Comparison of ENCODE assay signal across 1 cellular context in the genomic region with DNA sequence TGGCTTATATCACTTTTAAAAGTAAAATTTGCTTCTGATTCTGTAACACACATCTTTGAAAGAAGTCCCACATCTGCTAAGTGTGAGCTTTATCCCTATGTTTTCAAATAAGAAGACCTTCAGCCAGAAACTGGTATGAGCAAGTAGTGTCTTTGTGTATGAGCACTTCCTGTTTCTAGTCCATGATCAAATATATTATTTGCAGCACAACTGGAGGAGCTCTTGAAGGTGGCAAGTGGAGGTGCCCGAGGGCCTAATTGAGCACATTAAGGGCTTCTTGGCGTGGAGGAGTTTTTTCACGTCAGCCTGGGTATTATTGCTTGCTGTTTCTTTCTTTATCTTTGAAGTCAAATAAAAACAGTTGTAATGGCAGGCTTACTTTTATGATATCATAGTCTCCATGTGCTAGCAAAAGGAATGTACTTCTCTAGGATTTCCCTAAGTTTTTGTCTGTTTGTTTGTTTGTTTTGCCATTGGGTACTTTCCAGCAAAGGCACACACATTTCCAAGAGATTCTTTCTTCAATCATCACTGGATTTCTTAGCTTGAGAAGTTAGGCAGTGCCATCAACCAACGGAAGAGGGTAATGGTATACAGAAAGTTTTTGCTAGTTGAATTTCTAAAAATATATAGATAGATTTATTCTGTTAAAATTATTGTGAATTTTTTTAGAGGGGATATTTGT.
TF ChIP-seq lines count a peak whose summit lies in the region.

No MANE protein-coding gene starts in this region.

TF ChIP-seq in HEK293, 187 proteins besides CTCF, POLR2A, EP300 and RAD21 (continued from another document):
- TF ChIP-seq, protein P1, sequence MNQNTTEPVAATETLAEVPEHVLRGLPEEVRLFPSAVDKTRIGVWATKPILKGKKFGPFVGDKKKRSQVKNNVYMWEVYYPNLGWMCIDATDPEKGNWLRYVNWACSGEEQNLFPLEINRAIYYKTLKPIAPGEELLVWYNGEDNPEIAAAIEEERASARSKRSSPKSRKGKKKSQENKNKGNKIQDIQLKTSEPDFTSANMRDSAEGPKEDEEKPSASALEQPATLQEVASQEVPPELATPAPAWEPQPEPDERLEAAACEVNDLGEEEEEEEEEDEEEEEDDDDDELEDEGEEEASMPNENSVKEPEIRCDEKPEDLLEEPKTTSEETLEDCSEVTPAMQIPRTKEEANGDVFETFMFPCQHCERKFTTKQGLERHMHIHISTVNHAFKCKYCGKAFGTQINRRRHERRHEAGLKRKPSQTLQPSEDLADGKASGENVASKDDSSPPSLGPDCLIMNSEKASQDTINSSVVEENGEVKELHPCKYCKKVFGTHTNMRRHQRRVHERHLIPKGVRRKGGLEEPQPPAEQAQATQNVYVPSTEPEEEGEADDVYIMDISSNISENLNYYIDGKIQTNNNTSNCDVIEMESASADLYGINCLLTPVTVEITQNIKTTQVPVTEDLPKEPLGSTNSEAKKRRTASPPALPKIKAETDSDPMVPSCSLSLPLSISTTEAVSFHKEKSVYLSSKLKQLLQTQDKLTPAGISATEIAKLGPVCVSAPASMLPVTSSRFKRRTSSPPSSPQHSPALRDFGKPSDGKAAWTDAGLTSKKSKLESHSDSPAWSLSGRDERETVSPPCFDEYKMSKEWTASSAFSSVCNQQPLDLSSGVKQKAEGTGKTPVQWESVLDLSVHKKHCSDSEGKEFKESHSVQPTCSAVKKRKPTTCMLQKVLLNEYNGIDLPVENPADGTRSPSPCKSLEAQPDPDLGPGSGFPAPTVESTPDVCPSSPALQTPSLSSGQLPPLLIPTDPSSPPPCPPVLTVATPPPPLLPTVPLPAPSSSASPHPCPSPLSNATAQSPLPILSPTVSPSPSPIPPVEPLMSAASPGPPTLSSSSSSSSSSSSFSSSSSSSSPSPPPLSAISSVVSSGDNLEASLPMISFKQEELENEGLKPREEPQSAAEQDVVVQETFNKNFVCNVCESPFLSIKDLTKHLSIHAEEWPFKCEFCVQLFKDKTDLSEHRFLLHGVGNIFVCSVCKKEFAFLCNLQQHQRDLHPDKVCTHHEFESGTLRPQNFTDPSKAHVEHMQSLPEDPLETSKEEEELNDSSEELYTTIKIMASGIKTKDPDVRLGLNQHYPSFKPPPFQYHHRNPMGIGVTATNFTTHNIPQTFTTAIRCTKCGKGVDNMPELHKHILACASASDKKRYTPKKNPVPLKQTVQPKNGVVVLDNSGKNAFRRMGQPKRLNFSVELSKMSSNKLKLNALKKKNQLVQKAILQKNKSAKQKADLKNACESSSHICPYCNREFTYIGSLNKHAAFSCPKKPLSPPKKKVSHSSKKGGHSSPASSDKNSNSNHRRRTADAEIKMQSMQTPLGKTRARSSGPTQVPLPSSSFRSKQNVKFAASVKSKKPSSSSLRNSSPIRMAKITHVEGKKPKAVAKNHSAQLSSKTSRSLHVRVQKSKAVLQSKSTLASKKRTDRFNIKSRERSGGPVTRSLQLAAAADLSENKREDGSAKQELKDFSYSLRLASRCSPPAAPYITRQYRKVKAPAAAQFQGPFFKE (tag by site-specific recombination; IDR thresholded peaks at IDR 0.05; ENCODE audit: borderline replicate concordance), result no peak
- TF ChIP-seq ZNF544 (tag by site-specific recombination; IDR thresholded peaks at IDR 0.05), result no peak
- no peak for TF ChIP-seq ZNF2 (tag by site-specific recombination; IDR thresholded peaks at IDR 0.05)
- TF ChIP-seq, protein P2, sequence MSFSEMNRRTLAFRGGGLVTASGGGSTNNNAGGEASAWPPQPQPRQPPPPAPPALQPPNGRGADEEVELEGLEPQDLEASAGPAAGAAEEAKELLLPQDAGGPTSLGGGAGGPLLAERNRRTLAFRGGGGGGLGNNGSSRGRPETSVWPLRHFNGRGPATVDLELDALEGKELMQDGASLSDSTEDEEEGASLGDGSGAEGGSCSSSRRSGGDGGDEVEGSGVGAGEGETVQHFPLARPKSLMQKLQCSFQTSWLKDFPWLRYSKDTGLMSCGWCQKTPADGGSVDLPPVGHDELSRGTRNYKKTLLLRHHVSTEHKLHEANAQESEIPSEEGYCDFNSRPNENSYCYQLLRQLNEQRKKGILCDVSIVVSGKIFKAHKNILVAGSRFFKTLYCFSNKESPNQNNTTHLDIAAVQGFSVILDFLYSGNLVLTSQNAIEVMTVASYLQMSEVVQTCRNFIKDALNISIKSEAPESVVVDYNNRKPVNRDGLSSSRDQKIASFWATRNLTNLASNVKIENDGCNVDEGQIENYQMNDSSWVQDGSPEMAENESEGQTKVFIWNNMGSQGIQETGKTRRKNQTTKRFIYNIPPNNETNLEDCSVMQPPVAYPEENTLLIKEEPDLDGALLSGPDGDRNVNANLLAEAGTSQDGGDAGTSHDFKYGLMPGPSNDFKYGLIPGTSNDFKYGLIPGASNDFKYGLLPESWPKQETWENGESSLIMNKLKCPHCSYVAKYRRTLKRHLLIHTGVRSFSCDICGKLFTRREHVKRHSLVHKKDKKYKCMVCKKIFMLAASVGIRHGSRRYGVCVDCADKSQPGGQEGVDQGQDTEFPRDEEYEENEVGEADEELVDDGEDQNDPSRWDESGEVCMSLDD (tag by site-specific recombination; IDR thresholded peaks at IDR 0.05), result no peak
- TF ChIP-seq, protein P3, sequence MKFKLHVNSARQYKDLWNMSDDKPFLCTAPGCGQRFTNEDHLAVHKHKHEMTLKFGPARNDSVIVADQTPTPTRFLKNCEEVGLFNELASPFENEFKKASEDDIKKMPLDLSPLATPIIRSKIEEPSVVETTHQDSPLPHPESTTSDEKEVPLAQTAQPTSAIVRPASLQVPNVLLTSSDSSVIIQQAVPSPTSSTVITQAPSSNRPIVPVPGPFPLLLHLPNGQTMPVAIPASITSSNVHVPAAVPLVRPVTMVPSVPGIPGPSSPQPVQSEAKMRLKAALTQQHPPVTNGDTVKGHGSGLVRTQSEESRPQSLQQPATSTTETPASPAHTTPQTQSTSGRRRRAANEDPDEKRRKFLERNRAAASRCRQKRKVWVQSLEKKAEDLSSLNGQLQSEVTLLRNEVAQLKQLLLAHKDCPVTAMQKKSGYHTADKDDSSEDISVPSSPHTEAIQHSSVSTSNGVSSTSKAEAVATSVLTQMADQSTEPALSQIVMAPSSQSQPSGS (tag by site-specific recombination; IDR thresholded peaks at IDR 0.05; ENCODE audit: low read depth), result no peak
- TF ChIP-seq, protein P4, sequence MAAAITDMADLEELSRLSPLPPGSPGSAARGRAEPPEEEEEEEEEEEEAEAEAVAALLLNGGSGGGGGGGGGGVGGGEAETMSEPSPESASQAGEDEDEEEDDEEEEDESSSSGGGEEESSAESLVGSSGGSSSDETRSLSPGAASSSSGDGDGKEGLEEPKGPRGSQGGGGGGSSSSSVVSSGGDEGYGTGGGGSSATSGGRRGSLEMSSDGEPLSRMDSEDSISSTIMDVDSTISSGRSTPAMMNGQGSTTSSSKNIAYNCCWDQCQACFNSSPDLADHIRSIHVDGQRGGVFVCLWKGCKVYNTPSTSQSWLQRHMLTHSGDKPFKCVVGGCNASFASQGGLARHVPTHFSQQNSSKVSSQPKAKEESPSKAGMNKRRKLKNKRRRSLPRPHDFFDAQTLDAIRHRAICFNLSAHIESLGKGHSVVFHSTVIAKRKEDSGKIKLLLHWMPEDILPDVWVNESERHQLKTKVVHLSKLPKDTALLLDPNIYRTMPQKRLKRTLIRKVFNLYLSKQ (tag by site-specific recombination; IDR thresholded peaks at IDR 0.05; ENCODE audit: borderline replicate concordance), result no peak
- TF ChIP-seq ZNF341 (tag by site-specific recombination; IDR thresholded peaks at IDR 0.05; ENCODE audit: low read depth), result no peak
- no peak for TF ChIP-seq TRIM28 (IDR thresholded peaks at IDR 0.05; ENCODE audit: borderline replicate concordance, low read length)
- TF ChIP-seq, protein P5, sequence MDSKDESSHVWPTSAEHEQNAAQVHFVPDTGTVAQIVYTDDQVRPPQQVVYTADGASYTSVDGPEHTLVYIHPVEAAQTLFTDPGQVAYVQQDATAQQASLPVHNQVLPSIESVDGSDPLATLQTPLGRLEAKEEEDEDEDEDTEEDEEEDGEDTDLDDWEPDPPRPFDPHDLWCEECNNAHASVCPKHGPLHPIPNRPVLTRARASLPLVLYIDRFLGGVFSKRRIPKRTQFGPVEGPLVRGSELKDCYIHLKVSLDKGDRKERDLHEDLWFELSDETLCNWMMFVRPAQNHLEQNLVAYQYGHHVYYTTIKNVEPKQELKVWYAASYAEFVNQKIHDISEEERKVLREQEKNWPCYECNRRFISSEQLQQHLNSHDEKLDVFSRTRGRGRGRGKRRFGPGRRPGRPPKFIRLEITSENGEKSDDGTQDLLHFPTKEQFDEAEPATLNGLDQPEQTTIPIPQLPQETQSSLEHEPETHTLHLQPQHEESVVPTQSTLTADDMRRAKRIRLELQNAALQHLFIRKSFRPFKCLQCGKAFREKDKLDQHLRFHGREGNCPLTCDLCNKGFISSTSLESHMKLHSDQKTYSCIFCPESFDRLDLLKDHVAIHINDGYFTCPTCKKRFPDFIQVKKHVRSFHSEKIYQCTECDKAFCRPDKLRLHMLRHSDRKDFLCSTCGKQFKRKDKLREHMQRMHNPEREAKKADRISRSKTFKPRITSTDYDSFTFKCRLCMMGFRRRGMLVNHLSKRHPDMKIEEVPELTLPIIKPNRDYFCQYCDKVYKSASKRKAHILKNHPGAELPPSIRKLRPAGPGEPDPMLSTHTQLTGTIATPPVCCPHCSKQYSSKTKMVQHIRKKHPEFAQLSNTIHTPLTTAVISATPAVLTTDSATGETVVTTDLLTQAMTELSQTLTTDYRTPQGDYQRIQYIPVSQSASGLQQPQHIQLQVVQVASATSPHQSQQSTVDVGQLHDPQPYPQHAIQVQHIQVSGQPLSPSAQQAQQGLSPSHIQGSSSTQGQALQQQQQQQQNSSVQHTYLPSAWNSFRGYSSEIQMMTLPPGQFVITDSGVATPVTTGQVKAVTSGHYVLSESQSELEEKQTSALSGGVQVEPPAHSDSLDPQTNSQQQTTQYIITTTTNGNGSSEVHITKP (tag by site-specific recombination; IDR thresholded peaks at IDR 0.05), result no peak
- peak; percentile 34; the same call in 1 of the 2 replicates for TF ChIP-seq FEZF1 (tag by site-specific recombination; IDR thresholded peaks at IDR 0.05)
- TF ChIP-seq ZNF133 (tag by site-specific recombination; IDR thresholded peaks at IDR 0.05), result no peak
- no peak for TF ChIP-seq ZNF626 (tag by site-specific recombination; IDR thresholded peaks at IDR 0.05)
- TF ChIP-seq SETDB1 (IDR thresholded peaks at IDR 0.05; ENCODE audit: insufficient read length, low read length), result no peak
- TF ChIP-seq ZNF239 (tag by site-specific recombination; IDR thresholded peaks at IDR 0.05), result no peak
- TF ChIP-seq ZBTB8A (tag by site-specific recombination; IDR thresholded peaks at IDR 0.05), result 0 out of 2 replicates have a peak, but pooled peaks have one; percentile 19
- no peak for TF ChIP-seq ZIC2 (tag by site-specific recombination; IDR thresholded peaks at IDR 0.05)
- TF ChIP-seq SCRT2 (tag by site-specific recombination; IDR thresholded peaks at IDR 0.05), result no peak
- no peak for TF ChIP-seq ZNF701 (tag by site-specific recombination; IDR thresholded peaks at IDR 0.05)
- TF ChIP-seq, protein P6, sequence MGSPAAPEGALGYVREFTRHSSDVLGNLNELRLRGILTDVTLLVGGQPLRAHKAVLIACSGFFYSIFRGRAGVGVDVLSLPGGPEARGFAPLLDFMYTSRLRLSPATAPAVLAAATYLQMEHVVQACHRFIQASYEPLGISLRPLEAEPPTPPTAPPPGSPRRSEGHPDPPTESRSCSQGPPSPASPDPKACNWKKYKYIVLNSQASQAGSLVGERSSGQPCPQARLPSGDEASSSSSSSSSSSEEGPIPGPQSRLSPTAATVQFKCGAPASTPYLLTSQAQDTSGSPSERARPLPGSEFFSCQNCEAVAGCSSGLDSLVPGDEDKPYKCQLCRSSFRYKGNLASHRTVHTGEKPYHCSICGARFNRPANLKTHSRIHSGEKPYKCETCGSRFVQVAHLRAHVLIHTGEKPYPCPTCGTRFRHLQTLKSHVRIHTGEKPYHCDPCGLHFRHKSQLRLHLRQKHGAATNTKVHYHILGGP (tag by site-specific recombination; IDR thresholded peaks at IDR 0.05), result 0 out of 2 replicates have a peak, but pooled peaks have one; percentile 27
- TF ChIP-seq, protein P7, sequence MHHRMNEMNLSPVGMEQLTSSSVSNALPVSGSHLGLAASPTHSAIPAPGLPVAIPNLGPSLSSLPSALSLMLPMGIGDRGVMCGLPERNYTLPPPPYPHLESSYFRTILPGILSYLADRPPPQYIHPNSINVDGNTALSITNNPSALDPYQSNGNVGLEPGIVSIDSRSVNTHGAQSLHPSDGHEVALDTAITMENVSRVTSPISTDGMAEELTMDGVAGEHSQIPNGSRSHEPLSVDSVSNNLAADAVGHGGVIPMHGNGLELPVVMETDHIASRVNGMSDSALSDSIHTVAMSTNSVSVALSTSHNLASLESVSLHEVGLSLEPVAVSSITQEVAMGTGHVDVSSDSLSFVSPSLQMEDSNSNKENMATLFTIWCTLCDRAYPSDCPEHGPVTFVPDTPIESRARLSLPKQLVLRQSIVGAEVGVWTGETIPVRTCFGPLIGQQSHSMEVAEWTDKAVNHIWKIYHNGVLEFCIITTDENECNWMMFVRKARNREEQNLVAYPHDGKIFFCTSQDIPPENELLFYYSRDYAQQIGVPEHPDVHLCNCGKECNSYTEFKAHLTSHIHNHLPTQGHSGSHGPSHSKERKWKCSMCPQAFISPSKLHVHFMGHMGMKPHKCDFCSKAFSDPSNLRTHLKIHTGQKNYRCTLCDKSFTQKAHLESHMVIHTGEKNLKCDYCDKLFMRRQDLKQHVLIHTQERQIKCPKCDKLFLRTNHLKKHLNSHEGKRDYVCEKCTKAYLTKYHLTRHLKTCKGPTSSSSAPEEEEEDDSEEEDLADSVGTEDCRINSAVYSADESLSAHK (tag by site-specific recombination; IDR thresholded peaks at IDR 0.05), result no peak
- no peak for TF ChIP-seq SP2 (tag by site-specific recombination; IDR thresholded peaks at IDR 0.05)
- TF ChIP-seq ZNF223 (tag by site-specific recombination; IDR thresholded peaks at IDR 0.05), result no peak
- TF ChIP-seq ZFHX2 (tag by site-specific recombination; conservative IDR thresholded peaks at IDR 0.05), result no peak
